Comparison of ENCODE assay signal across 10 cellular contexts in the genomic region with DNA sequence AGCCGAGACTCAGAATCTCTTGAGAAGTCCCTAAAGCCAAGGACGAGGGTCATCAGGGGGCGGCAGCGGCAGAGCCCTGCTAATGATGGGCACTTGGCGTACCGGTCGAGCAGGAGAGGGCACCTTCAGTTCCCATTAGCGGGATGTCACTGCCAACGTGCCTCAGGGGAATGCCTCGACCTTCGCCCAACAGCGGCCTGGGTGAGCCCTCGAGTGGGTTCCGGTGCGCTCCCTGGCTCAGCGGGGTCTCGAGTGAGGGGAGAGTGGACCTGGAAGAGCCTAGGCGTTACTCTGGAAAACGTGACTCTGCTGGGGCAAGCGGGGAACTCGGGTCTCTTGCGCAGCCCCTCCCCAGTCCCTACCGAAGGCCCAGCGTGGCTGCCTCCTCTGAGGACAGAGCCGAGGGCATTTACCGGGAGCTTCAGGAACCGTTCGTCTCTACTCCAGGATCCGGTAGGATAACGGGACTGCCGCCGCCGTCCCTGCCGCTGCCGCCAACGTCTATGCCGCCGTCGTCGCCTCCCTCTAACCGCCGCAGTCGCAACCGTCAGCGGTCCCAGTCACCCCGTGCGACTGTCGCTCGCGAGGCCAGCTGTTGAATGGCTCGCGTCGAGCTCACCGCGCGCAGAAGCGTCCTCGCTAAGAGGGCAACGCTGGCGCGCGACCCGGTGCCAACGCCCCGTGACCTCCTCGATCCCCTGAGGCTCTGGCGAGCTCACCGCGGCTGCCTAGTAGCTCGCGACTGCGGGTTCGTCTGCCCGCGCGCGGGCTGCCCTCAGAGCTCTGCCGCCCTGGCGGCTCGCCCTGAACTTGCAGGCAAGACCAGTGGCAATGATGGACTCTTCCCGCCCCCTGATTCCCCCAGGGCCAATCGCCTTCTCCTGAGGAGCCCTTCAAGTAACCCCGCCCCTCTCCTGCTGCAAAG. TPM values are rescaled to one million over a fixed set of nuclear protein-coding genes. Genes with fewer than 3 reads are reported as not detected.
A peak's percentile ranks its signal among the peaks of the same experiment; 100 is the strongest.
DNase-seq lines count a peak whose midpoint lies in the region; ATAC-seq, FAIRE-seq and TF ChIP-seq lines count a peak whose summit lies in the region.
"Had no signal": no experiment of that assay in that cellular context is flagged by ENCODE, and none has a peak within 500 bp of the region (broad histone marks: within the 10 kb centered on the region; RNA-seq: fewer than 3 reads in every experiment).

No MANE protein-coding gene starts in this region.

- H4K20me1 ChIP-seq in H1 (replicated peaks in 1 of 2; ENCODE audit: control insufficient read depth in 1 of 2, insufficient read depth in 2 of 2, low read length in 2 of 2) = no peaks in the 10 kb centered on the region

- no peak overlapping the region for H3K14ac ChIP-seq in H1 (ENCODE audit: insufficient read length)

- DNase-seq in activated CD8-positive, alpha-beta memory T cell treated with anti-CD3 and anti-CD28 coated beads for 24 hours = peak; percentile 67
- DNase-seq in H1 (ENCODE audit: low read depth in 1 of 2, low spot score in 2 of 2) (peak; percentile 63 to 71), natural killer cell (peak; percentile 18), upper lobe of right lung (peak; percentile 58), globus pallidus (ENCODE audit: low spot score) (no peak), epidermal melanocyte (ENCODE audit: insufficient read length, low spot score) (no peak), HAP-1 (ENCODE audit: low spot score in 2 of 2) (no peak)

- H3K9me3 ChIP-seq in H1 (ENCODE audit: insufficient read depth in 2 of 2, low read depth in 1 of 2, low read length in 1 of 2) (no peaks in the 10 kb centered on the region), upper lobe of right lung (no peaks in the 10 kb centered on the region), HAP-1 (no peaks in the 10 kb centered on the region)

- no peak overlapping the region for H4K91ac ChIP-seq in H1 (replicated peaks; ENCODE audit: insufficient read length, low read length)

- H3K4me1 ChIP-seq in H1 (replicated peaks in 1 of 4; ENCODE audit: control insufficient read depth in 3 of 4, insufficient read depth in 4 of 4, low read length in 3 of 4) (peaks cover 0 to 3% (median under 1%) of the 10 kb centered on the region in 4 experiments; a peak in 4 of 7 replicates), upper lobe of right lung (no peaks in the 10 kb centered on the region), HAP-1 (no peaks in the 10 kb centered on the region)

- H2BK120ac ChIP-seq in H1 (replicated peaks; ENCODE audit: low read depth, low read length) = no peak overlapping the region

- FAIRE-seq in H1 (lab: Jason Lieb, UNC) = no peak
- FAIRE-seq: frontal cortex had no signal

- peak in 1 of 2 experiments; percentile 21; a peak in 1 of 4 replicates for TF ChIP-seq RAD21 in H1 (IDR thresholded peaks at IDR 0.05 in 1 of 2, conservative IDR thresholded peaks at IDR 0.05 in 1 of 2; ENCODE audit: low read depth in 2 of 2, low read length in 2 of 2)

- no peak overlapping the region for H4K5ac ChIP-seq in H1 (ENCODE audit: insufficient read length, low read depth, low read length)

- no peak overlapping the region for H2AK5ac ChIP-seq in H1 (ENCODE audit: low read depth, low read length)

- no peak overlapping the region; the same call in 1 of the 2 replicates for H2AFZ ChIP-seq in H1 (ENCODE audit: low read length)

- H3K27me3 Mint-ChIP-seq in natural killer cell (ENCODE audit: low read depth in 2 of 2) = peaks cover 3 to 38% of the 10 kb centered on the region in 2 donors

- no peak overlapping the region; the same call in 1 of the 2 replicates for H3K18ac ChIP-seq in H1 (ENCODE audit: extremely low read depth, low read length)

- peaks cover 0 to 10% of the 10 kb centered on the region in 2 donors for H3K4me1 Mint-ChIP-seq in natural killer cell

- no peak overlapping the region for H2BK15ac ChIP-seq in H1 (ENCODE audit: low read length)

- intact Hi-C loops in natural killer cell (cut with micrococcal nuclease) (no loop called here), upper lobe of right lung (cut with DNase I) (no loop called here)

- POLR2A ChIA-PET in H1 (lab: Charles Lee; ENCODE audit: partially characterized antibody) = interaction anchor here (1.3 to 1.4 kb wide), 2 partner anchors 36 to 104 kb away, joined by 3 read pairs; no protein-coding TSS in a partner anchor

- no peak overlapping the region for H3K4ac ChIP-seq in H1 (replicated peaks; ENCODE audit: insufficient read length, low read depth, low read length)

- ATAC-seq in GM19463 (IDR thresholded peaks at IDR 0.05; ENCODE audit: unreplicated experiment) (peak; percentile 45), natural killer cell (peak; percentile 79 to 96 (median 94)), upper lobe of right lung (peak; percentile 67)
- ATAC-seq: HCT116 had no signal

- peaks cover 5 to 24% (median 21%) of the 10 kb centered on the region in 4 experiments for H3K27me3 ChIP-seq in H1 (replicated peaks in 1 of 4; ENCODE audit: control insufficient read depth in 3 of 4, extremely low read depth in 1 of 4, insufficient read depth in 3 of 4, low read length in 3 of 4)
- H3K27me3 ChIP-seq in upper lobe of right lung = peaks cover 15% of the 10 kb centered on the region
- H3K27me3 ChIP-seq in HAP-1 (ENCODE audit: low read depth) = 0 out of 2 replicates have a peak, but pooled peaks cover 2% of the 10 kb centered on the region

- H4K8ac ChIP-seq in H1 (ENCODE audit: extremely low read depth, insufficient read depth, low read length) = no peak overlapping the region; the same call in 1 of the 2 replicates

- in situ Hi-C loops in HAP-1 (cut with MboI; ENCODE audit: low sequenced_read_pairs) = no loop called here

- no peak for TF ChIP-seq EP300 in H1 (IDR thresholded peaks at IDR 0.05; ENCODE audit: borderline replicate concordance in 1 of 2, low read depth in 2 of 2, low read length in 2 of 2)

- H3K27ac ChIP-seq in H1 (ENCODE audit: low read depth, low read length) (no peak overlapping the region), upper lobe of right lung (no peak overlapping the region)

- H2BK12ac ChIP-seq in H1 (ENCODE audit: low read depth, low read length) = no peak overlapping the region

- peak overlapping the region; percentile 69 for H3K4me3 Mint-ChIP-seq in natural killer cell

- H3K4me3 ChIP-seq in H1 (ENCODE audit: extremely low read depth in 1 of 4, insufficient read depth in 2 of 4, low read depth in 3 of 4, low read length in 4 of 4) = peak overlapping the region; percentile 14 to 55 (median 37)
- no peak overlapping the region for H3K4me3 ChIP-seq in upper lobe of right lung
- H3K4me3 ChIP-seq in HAP-1 = no peak overlapping the region

- H3K36me3 Mint-ChIP-seq in natural killer cell = no peaks in the 10 kb centered on the region

- no peak overlapping the region for H3K27ac Mint-ChIP-seq in natural killer cell

- peaks cover 2% of the 10 kb centered on the region; the same call in 1 of the 2 replicates for H3K23me2 ChIP-seq in H1 (ENCODE audit: low read depth, low read length)

- WGBS in H1 (ENCODE audit: extremely low coverage in 1 of 2, insufficient coverage in 1 of 2, insufficient read length in 1 of 2, insufficient replicate concordance in 2 of 2, low coverage in 1 of 2, low lambda C conversion rate in 2 of 2, missing lambda C conversion rate in 1 of 2), 2 experiments = 14% methylated on average over 59 of the region's 83 CpGs; no CpG with 5 or more reads in 1 of the 2 experiments

- H2BK20ac ChIP-seq in H1 (ENCODE audit: low read length) = no peak overlapping the region

- TF ChIP-seq CTCF in H1 (IDR thresholded peaks at IDR 0.05; ENCODE audit: control extremely low read depth in 1 of 3, insufficient read depth in 1 of 3, low read depth in 1 of 3, low read length in 3 of 3) (peak; percentile 44 to 56 (median 53)), natural killer cell (IDR thresholded peaks at IDR 0.05) (no peak), upper lobe of right lung (IDR thresholded peaks at IDR 0.05) (no peak)

- H3K23ac ChIP-seq in H1 (ENCODE audit: insufficient read length) = no peak overlapping the region

- H3K9me3 Mint-ChIP-seq in natural killer cell = no peaks in the 10 kb centered on the region

- no peaks in the 10 kb centered on the region for H3K79me2 ChIP-seq in H1 (ENCODE audit: control insufficient read depth in 1 of 2, insufficient read depth in 2 of 2, low read length in 2 of 2)

- H3K4me2 ChIP-seq in H1 (ENCODE audit: insufficient read depth in 1 of 2, low read depth in 2 of 2, low read length in 2 of 2) = peak overlapping the region; percentile 72 to 84

- CTCF ChIA-PET in H1 (lab: Charles Lee; ENCODE audit: partially characterized antibody) = interaction anchor here (0.6 to 1.1 kb wide), 4 partner anchors 83 to 239 kb away, joined by 3 to 4 read pairs (median 3); no protein-coding TSS in a partner anchor

- H3K36me3 ChIP-seq in H1 (ENCODE audit: control insufficient read depth in 2 of 4, insufficient read depth in 4 of 4, low read length in 3 of 4) = no peaks in the 10 kb centered on the region
- no peaks in the 10 kb centered on the region for H3K36me3 ChIP-seq in upper lobe of right lung
- no peaks in the 10 kb centered on the region for H3K36me3 ChIP-seq in HAP-1 (replicated peaks)

- no peak overlapping the region for H3K56ac ChIP-seq in H1 (replicated peaks; ENCODE audit: insufficient read length, low read depth, low read length)

- no peak overlapping the region for H3K9ac ChIP-seq in H1 (replicated peaks in 1 of 4; ENCODE audit: extremely low read depth in 1 of 4, low read depth in 3 of 4, low read length in 3 of 4)

- H3K79me1 ChIP-seq in H1 (ENCODE audit: low read depth, low read length) = no peaks in the 10 kb centered on the region

- H2BK5ac ChIP-seq in H1 (ENCODE audit: low read depth, low read length) = no peak overlapping the region

- TF ChIP-seq POLR2A in H1 (IDR thresholded peaks at IDR 0.05; ENCODE audit: control extremely low read depth in 1 of 2, low read depth in 2 of 2, low read length in 2 of 2) = no peak

TF ChIP-seq in H1, 55 proteins besides CTCF, POLR2A, EP300 and RAD21 (continues in another document):
- TF ChIP-seq POLR2AphosphoS5 (IDR thresholded peaks at IDR 0.05; ENCODE audit: low read depth, low read length) = no peak
- 0 out of 2 replicates have a peak, but pooled peaks have one; percentile 37 for TF ChIP-seq KDM1A (IDR thresholded peaks at IDR 0.05; ENCODE audit: borderline replicate concordance, low read length)

RNA-seq across cellular contexts. Expression of a gene that starts 37.1 kb away (rescaled TPM):
- 237 and 248 TPM in 2 replicates for total RNA-seq in H1 (2021; fragmentation: NEBNext Ultra II Directional; extraction: Animal tissue kit (Norgen Biotek cat#: 25700))
- 127 and 148 TPM in 2 replicates for polyA plus RNA-seq in H1 (2011; rRNA removed)
- polyA plus RNA-seq in H1 (2011; cell fraction: cytosol; rRNA removed) = 173 TPM
- 71.2 TPM for polyA plus RNA-seq in H1 (2011; cell fraction: nucleus; rRNA removed)
- 129 to 180 TPM (median 142 TPM) in 4 replicates for polyA plus RNA-seq in H1 (2012, experiment 1 of 2)
- polyA plus RNA-seq in H1 (2012, experiment 2 of 2) = 38.4 TPM
- polyA plus RNA-seq in H1 (2013, experiment 1 of 2) = 273 TPM
- 375 TPM for polyA plus RNA-seq in H1 (2013, experiment 2 of 2)
- 73.9 and 74.3 TPM in 2 replicates for polyA minus RNA-seq in H1 (2011; rRNA and poly(A)+ RNA removed)
- polyA minus RNA-seq in H1 (2011; cell fraction: cytosol; rRNA and poly(A)+ RNA removed) = 133 TPM
- polyA minus RNA-seq in H1 (2011; cell fraction: nucleus; rRNA and poly(A)+ RNA removed) = 53.0 TPM
- total RNA-seq in natural killer cell (10 to 100 TPM; 11.5 to 13.6 (median 13.2) TPM), upper lobe of right lung (74.9 TPM)

Comparison
In these comparisons a context has a peak if more than half of its experiments do, and no peak if none do; other contexts are left out.
1. DNase-seq: peak in activated CD8-positive, alpha-beta memory T cell treated with anti-CD3 and anti-CD28 coated beads for 24 hours (single experiment), H1 (2 of 2), natural killer cell (single experiment) and upper lobe of right lung (single experiment); none in globus pallidus (single experiment), epidermal melanocyte (single experiment) and HAP-1 (0 of 2).
2. H3K4me3 ChIP-seq: peak in H1 (4 of 4); none in upper lobe of right lung (single experiment) and HAP-1 (single experiment).
3. CTCF ChIP-seq: peak in H1 (3 of 3); none in natural killer cell (single experiment) and upper lobe of right lung (single experiment).
4. Peak in every context shown above with its lines, with median percentiles within 50 percentile points of each other: ATAC-seq.